Comparison of ENCODE assay signal across 8 cellular contexts in genomic region chr5:151115272-151115905, GRCh38.
A peak's percentile ranks its signal among the peaks of the same experiment; 100 is the strongest.
DNase-seq lines count a peak whose midpoint lies in the region; ATAC-seq and TF ChIP-seq lines count a peak whose summit lies in the region.

No MANE protein-coding gene starts in this region.

- peak; percentile 97 for TF ChIP-seq CTCF in C4-2B (conservative IDR thresholded peaks at IDR 0.05)
- TF ChIP-seq CTCF in WERI-Rb-1 (IDR thresholded peaks at IDR 0.05; ENCODE audit: low read depth, low read length) = peak; percentile 88
- TF ChIP-seq CTCF in brain microvascular endothelial cell (IDR thresholded peaks at IDR 0.05; ENCODE audit: low read depth, low read length, missing control alignments) = peak; percentile 96

- H3K9me3 ChIP-seq in WERI-Rb-1 (ENCODE audit: severe bottlenecking) = no peaks in the 10 kb centered on the region

- H3K27me3 ChIP-seq in WERI-Rb-1 (ENCODE audit: insufficient read depth, low read depth, severe bottlenecking) = no peaks in the 10 kb centered on the region
- H3K27me3 ChIP-seq in brain microvascular endothelial cell (replicated peaks) = no peaks in the 10 kb centered on the region

- in situ Hi-C loops in brain microvascular endothelial cell (cut with HindIII; ENCODE audit: low pct_ligation_motif_present, low sequenced_read_pairs) = no loop called here

- no peak overlapping the region for H3K27ac ChIP-seq in C4-2B
- H3K27ac ChIP-seq in WERI-Rb-1 = no peak overlapping the region
- H3K27ac ChIP-seq in brain microvascular endothelial cell = no peak overlapping the region

- H3K4me3 ChIP-seq in WERI-Rb-1 (ENCODE audit: low read depth, low read length) = no peak overlapping the region
- no peak overlapping the region for H3K4me3 ChIP-seq in brain microvascular endothelial cell (ENCODE audit: low read depth, low read length)

- peak; percentile 50 for ATAC-seq in GM21723 (IDR thresholded peaks at IDR 0.05; ENCODE audit: unreplicated experiment)
- ATAC-seq in GM21447 (IDR thresholded peaks at IDR 0.05; ENCODE audit: unreplicated experiment) = no peak

- DNase-seq in NCI-H146 treated with DMSO at 0.1 percent for 48 hours (lab: John Stamatoyannopoulos, UW; ENCODE audit: unreplicated experiment) (peak; percentile 11), WERI-Rb-1 (peak; percentile 74), brain microvascular endothelial cell (peak; percentile 46), inferior parietal cortex (ENCODE audit: extremely low spot score) (peak; percentile 75)
- DNase-seq in stimulated activated CD4-positive, alpha-beta T cell treated with anti-CD3 and anti-CD28 coated beads, Interleukin-15, amount 100 ng/mL, for 48 hours (ENCODE audit: low read depth in 2 of 2) = peak; percentile 45 to 61

- H3K36me3 ChIP-seq in WERI-Rb-1 (no peaks in the 10 kb centered on the region), brain microvascular endothelial cell (replicated peaks) (peaks cover 79% of the 10 kb centered on the region)

Comparison
In these comparisons a context has a peak if more than half of its experiments do, and no peak if none do; other contexts are left out.
1. DNase-seq: peak in every context shown above with its lines; median percentile 75 in inferior parietal cortex; 74 in WERI-Rb-1; 53 in stimulated activated CD4-positive, alpha-beta T cell treated with anti-CD3 and anti-CD28 coated beads, Interleukin-15, amount 100 ng/mL, for 48 hours; 46 in brain microvascular endothelial cell; 11 in NCI-H146 treated with DMSO at 0.1 percent for 48 hours.